In genomic region chrX:71619193-71619592, GRCh38 we compare ENCODE assay signal across 11 cellular contexts. TPM values are rescaled to one million over a fixed set of nuclear protein-coding genes. Genes with fewer than 3 reads are reported as not detected.
A peak's percentile ranks its signal among the peaks of the same experiment; 100 is the strongest.
DNase-seq lines count a peak whose midpoint lies in the region; ATAC-seq, FAIRE-seq and TF ChIP-seq lines count a peak whose summit lies in the region.
"Had no signal": no experiment of that assay in that cellular context is flagged by ENCODE, and none has a peak within 500 bp of the region (broad histone marks: within the 10 kb centered on the region; RNA-seq: fewer than 3 reads in every experiment).

No MANE protein-coding gene starts in this region.

- H3K79me2 ChIP-seq in Loucy (ENCODE audit: insufficient read depth, low read length), result 0 out of 2 replicates have a peak, but pooled peaks cover 11% of the 10 kb centered on the region
- no peaks in the 10 kb centered on the region for H3K79me2 ChIP-seq in astrocyte (ENCODE audit: insufficient read depth, low read length)

- H3K9ac ChIP-seq in Loucy (ENCODE audit: low read depth, low read length, poor library complexity, severe bottlenecking) (peak overlapping the region; percentile 77), astrocyte (ENCODE audit: low read length) (no peak overlapping the region)

- no peaks in the 10 kb centered on the region for H3K9me2 ChIP-seq in Loucy (replicated peaks; ENCODE audit: low read depth, low read length)

- no peaks in the 10 kb centered on the region for H3K9me3 Mint-ChIP-seq in astrocyte (ENCODE audit: unreplicated experiment)

- H3K4me2 ChIP-seq in Loucy (ENCODE audit: low read depth, low read length, poor library complexity, severe bottlenecking), result peak overlapping the region; percentile 89
- H3K4me2 ChIP-seq in astrocyte (ENCODE audit: low read length), result no peak overlapping the region

- no peak for ATAC-seq in GM18520 (IDR thresholded peaks at IDR 0.05; ENCODE audit: unreplicated experiment)
- ATAC-seq in HG03378 (IDR thresholded peaks at IDR 0.05; ENCODE audit: unreplicated experiment), result no peak
- ATAC-seq: left ventricle myocardium superior, Right ventricle myocardium inferior had no signal

- H3K36me3 Mint-ChIP-seq in astrocyte (ENCODE audit: low read depth, unreplicated experiment), result peaks cover 5% of the 10 kb centered on the region

- H3K27ac ChIP-seq in astrocyte (ENCODE audit: low read depth, low read length) (no peak overlapping the region), brain microvascular endothelial cell (no peak overlapping the region)
- H3K27ac ChIP-seq: tibial artery had no signal

- H3K9me3 ChIP-seq in Loucy (ENCODE audit: insufficient read depth, low read depth, low read length) (no peaks in the 10 kb centered on the region), astrocyte (ENCODE audit: insufficient read depth, low read depth, low read length) (no peaks in the 10 kb centered on the region)
- H3K9me3 ChIP-seq: tibial artery had no signal

- H3K27ac Mint-ChIP-seq in astrocyte (ENCODE audit: unreplicated experiment), result no peak overlapping the region

- H4K20me1 ChIP-seq in Loucy (ENCODE audit: insufficient read depth, low read length, poor library complexity, severe bottlenecking), result no peaks in the 10 kb centered on the region
- H4K20me1 ChIP-seq in astrocyte (ENCODE audit: insufficient read depth, low read length), result no peaks in the 10 kb centered on the region

- H3K4me1 ChIP-seq in Loucy (ENCODE audit: insufficient read depth, low read length, poor library complexity, severe bottlenecking) (peaks cover 65% of the 10 kb centered on the region), astrocyte (ENCODE audit: insufficient read depth, low read length) (no peaks in the 10 kb centered on the region)

- H3K4me3 ChIP-seq in Loucy (ENCODE audit: low read length, poor library complexity, severe bottlenecking) (peak overlapping the region; percentile 68), astrocyte (ENCODE audit: insufficient read depth, low read depth, low read length) (no peak overlapping the region), brain microvascular endothelial cell (ENCODE audit: low read depth, low read length) (no peak overlapping the region)
- H3K4me3 ChIP-seq: tibial artery had no signal

- peak; percentile 55 to 69 for DNase-seq in activated CD4-positive, alpha-beta T cell treated with anti-CD3 and anti-CD28 coated beads, Interleukin-2, amount 50 U/mL, for 4 hours
- DNase-seq in astrocyte (ENCODE audit: low read depth), result peak; percentile 25
- peak; percentile 48 for DNase-seq in stimulated activated CD8-positive, alpha-beta memory T cell treated with anti-CD3 and anti-CD28 coated beads, Interleukin-4, amount 100 ng/mL, for 24 hours (ENCODE audit: low read depth)
- no peak for DNase-seq in brain microvascular endothelial cell
- no peak for DNase-seq in NCI-H226
- DNase-seq: left ventricle myocardium superior, tibial artery had no signal

- H3K4me3 Mint-ChIP-seq in astrocyte (ENCODE audit: unreplicated experiment), result no peak overlapping the region

- peaks cover 5% of the 10 kb centered on the region; the same call in 1 of the 2 replicates for H3F3A ChIP-seq in Loucy (ENCODE audit: low read depth)

- H3K36me3 ChIP-seq in Loucy (ENCODE audit: insufficient read depth, low read length), result no peaks in the 10 kb centered on the region
- no peaks in the 10 kb centered on the region for H3K36me3 ChIP-seq in astrocyte (ENCODE audit: insufficient read depth, low read length)
- H3K36me3 ChIP-seq in brain microvascular endothelial cell (replicated peaks), result no peaks in the 10 kb centered on the region

- H3K4me1 Mint-ChIP-seq in astrocyte (ENCODE audit: low read depth, unreplicated experiment), result no peaks in the 10 kb centered on the region

- H2AFZ ChIP-seq in Loucy (ENCODE audit: low read length) (no peak overlapping the region), astrocyte (ENCODE audit: low read depth, low read length) (no peak overlapping the region)

- in situ Hi-C loops in brain microvascular endothelial cell (cut with HindIII; ENCODE audit: low pct_ligation_motif_present, low sequenced_read_pairs), result no loop called here

- no peaks in the 10 kb centered on the region for H3K27me3 Mint-ChIP-seq in astrocyte (ENCODE audit: low read depth, unreplicated experiment)

- TF ChIP-seq CTCF in Loucy (conservative IDR thresholded peaks at IDR 0.05; ENCODE audit: low read length) (no peak), astrocyte (IDR thresholded peaks at IDR 0.05; ENCODE audit: insufficient read depth, low read depth, low read length) (no peak), brain microvascular endothelial cell (IDR thresholded peaks at IDR 0.05; ENCODE audit: low read depth, low read length, missing control alignments) (no peak)

- FAIRE-seq in astrocyte (lab: Jason Lieb, UNC), result no peak

- H3K27me3 ChIP-seq in Loucy (ENCODE audit: insufficient read depth, low read length, poor library complexity, severe bottlenecking) (no peaks in the 10 kb centered on the region), astrocyte (ENCODE audit: insufficient read depth, low read length) (no peaks in the 10 kb centered on the region), brain microvascular endothelial cell (replicated peaks) (no peaks in the 10 kb centered on the region)
- H3K27me3 ChIP-seq: tibial artery had no signal

RNA-seq across cellular contexts. Expression of gene CXCR3, which starts 0.9 kb away (rescaled TPM):
- not detected in 2 replicates for total RNA-seq in astrocyte

RNA-seq across cellular contexts. Expression of gene GCNA, which starts 41.0 kb away (rescaled TPM):
- total RNA-seq in astrocyte, result 2.2 and 2.4 TPM in 2 replicates

Comparison
In these comparisons a context has a peak if more than half of its experiments do, and no peak if none do; other contexts are left out.
1. DNase-seq: peak in activated CD4-positive, alpha-beta T cell treated with anti-CD3 and anti-CD28 coated beads, Interleukin-2, amount 50 U/mL, for 4 hours (2 of 2), astrocyte (single experiment) and stimulated activated CD8-positive, alpha-beta memory T cell treated with anti-CD3 and anti-CD28 coated beads, Interleukin-4, amount 100 ng/mL, for 24 hours (single experiment); none in brain microvascular endothelial cell (single experiment) and NCI-H226 (single experiment).